8 cellular contexts compared by ENCODE assay signal in genomic region chr5:83473344-83474169, GRCh38. TPM values are rescaled to one million over a fixed set of nuclear protein-coding genes. Genes with fewer than 3 reads are reported as not detected.
DNase-seq lines count a peak whose midpoint lies in the region; ATAC-seq and TF ChIP-seq lines count a peak whose summit lies in the region.

No MANE protein-coding gene starts in this region.

- H3K27me3 ChIP-seq in tibial artery: no peaks in the 10 kb centered on the region

- intact Hi-C loops in activated T-helper 2 cell treated with anti-CD3 and anti-CD28 coated beads, Interferon-gamma antibody, Interleukin-2, Interleukin-4, amounts not matched to agents 10 μg/mL and 5 μg/mL and 100 μg/mL, durations not matched to agents 14 hours and 24 hours and 36 hours (cut with micrococcal nuclease): loop anchor here (5.0 to 10.0 kb wide), 3 partner anchors 241 to 1116 kb away; partner anchors contain the start of genes TMEM167A and XRCC4
- intact Hi-C loops in tibial artery (cut with DNase I; ENCODE audit: low total_unique reads): loop anchor here (5.0 to 10.0 kb wide), 4 partner anchors 396 to 1159 kb away; partner anchors contain the start of genes TMEM167A and XRCC4

- H3K9me3 ChIP-seq in tibial artery: no peaks in the 10 kb centered on the region

- TF ChIP-seq CTCF in foreskin fibroblast (IDR thresholded peaks at IDR 0.05; ENCODE audit: low read depth, low read length) (peak; percentile 92), tibial artery (IDR thresholded peaks at IDR 0.05) (peak; percentile 86 to 92)

- H3K9me3 Mint-ChIP-seq in activated T-helper 2 cell treated with anti-CD3 and anti-CD28 coated beads, Interferon-gamma antibody, Interleukin-2, Interleukin-4, amounts not matched to agents 10 μg/mL and 5 μg/mL and 100 μg/mL, durations not matched to agents 14 hours and 24 hours and 36 hours: no peaks in the 10 kb centered on the region
- peaks cover 0 to 3% (median 0%) of the 10 kb centered on the region in 9 donors for H3K9me3 Mint-ChIP-seq in naive thymus-derived CD8-positive, alpha-beta T cell

- H3K36me3 Mint-ChIP-seq in activated T-helper 2 cell treated with anti-CD3 and anti-CD28 coated beads, Interferon-gamma antibody, Interleukin-2, Interleukin-4, amounts not matched to agents 10 μg/mL and 5 μg/mL and 100 μg/mL, durations not matched to agents 14 hours and 24 hours and 36 hours (ENCODE audit: low read depth): no peaks in the 10 kb centered on the region
- peaks cover 0 to 8% (median 5%) of the 10 kb centered on the region in 3 donors for H3K36me3 Mint-ChIP-seq in naive thymus-derived CD8-positive, alpha-beta T cell

- H3K4me3 Mint-ChIP-seq in activated T-helper 2 cell treated with anti-CD3 and anti-CD28 coated beads, Interferon-gamma antibody, Interleukin-2, Interleukin-4, amounts not matched to agents 10 μg/mL and 5 μg/mL and 100 μg/mL, durations not matched to agents 14 hours and 24 hours and 36 hours (ENCODE audit: low read depth): peak overlapping the region; percentile 82
- H3K4me3 Mint-ChIP-seq in naive thymus-derived CD8-positive, alpha-beta T cell: peak overlapping the region; percentile 72 to 88 (median 83)

- H3K27ac ChIP-seq in tibial artery: peak overlapping the region; percentile 79 to 86

- H3K36me3 ChIP-seq in tibial artery: no peaks in the 10 kb centered on the region

- peak overlapping the region; percentile 61 to 83 for H3K4me3 ChIP-seq in foreskin fibroblast (ENCODE audit: low read depth in 1 of 2, low read length in 2 of 2)
- H3K4me3 ChIP-seq in tibial artery: peak overlapping the region; percentile 60 to 77

- ATAC-seq in GM19467 (IDR thresholded peaks at IDR 0.05; ENCODE audit: unreplicated experiment) (peak; percentile 56), HG03558 (IDR thresholded peaks at IDR 0.05; ENCODE audit: extremely low read depth, unreplicated experiment) (peak; percentile 38)
- peak; percentile 33 to 59 for ATAC-seq in naive thymus-derived CD8-positive, alpha-beta T cell

- POLR2A ChIA-PET in naive thymus-derived CD8-positive, alpha-beta T cell (lab: Charles Lee): no interaction called here

- DNase-seq in D341Med (ENCODE audit: low spot score) (peak; percentile 85), NOMO-1 (lab: John Stamatoyannopoulos, UW; ENCODE audit: unreplicated experiment in 2 of 2) (peak; percentile 86 to 95), foreskin fibroblast (peak; percentile 97 to 99), tibial artery (peak; percentile 97 to 98)
- DNase-seq in activated T-helper 2 cell treated with anti-CD3 and anti-CD28 coated beads, Interferon-gamma antibody, Interleukin-2, Interleukin-4, amounts not matched to agents 10 μg/mL and 5 μg/mL and 100 μg/mL, durations not matched to agents 14 hours and 24 hours and 36 hours (ENCODE audit: low spot score): peak; percentile 38
- DNase-seq in naive thymus-derived CD8-positive, alpha-beta T cell: peak in 7 of 10 donors; percentile 7 to 54 (median 32)

- peaks cover 0 to 36% (median 16%) of the 10 kb centered on the region in 4 donors for H3K4me1 ChIP-seq in tibial artery

- H3K27ac Mint-ChIP-seq in activated T-helper 2 cell treated with anti-CD3 and anti-CD28 coated beads, Interferon-gamma antibody, Interleukin-2, Interleukin-4, amounts not matched to agents 10 μg/mL and 5 μg/mL and 100 μg/mL, durations not matched to agents 14 hours and 24 hours and 36 hours: no peak overlapping the region
- H3K27ac Mint-ChIP-seq in naive thymus-derived CD8-positive, alpha-beta T cell: peak overlapping the region in 3 of 10 donors; percentile 35 to 84 (median 38)

- peaks cover 79% of the 10 kb centered on the region for H3K27me3 Mint-ChIP-seq in activated T-helper 2 cell treated with anti-CD3 and anti-CD28 coated beads, Interferon-gamma antibody, Interleukin-2, Interleukin-4, amounts not matched to agents 10 μg/mL and 5 μg/mL and 100 μg/mL, durations not matched to agents 14 hours and 24 hours and 36 hours (ENCODE audit: low read depth)
- H3K27me3 Mint-ChIP-seq in naive thymus-derived CD8-positive, alpha-beta T cell: peaks cover 50 to 93% (median 63%) of the 10 kb centered on the region in 5 donors

- H3K4me1 Mint-ChIP-seq in activated T-helper 2 cell treated with anti-CD3 and anti-CD28 coated beads, Interferon-gamma antibody, Interleukin-2, Interleukin-4, amounts not matched to agents 10 μg/mL and 5 μg/mL and 100 μg/mL, durations not matched to agents 14 hours and 24 hours and 36 hours (ENCODE audit: low read depth): peaks cover 20% of the 10 kb centered on the region
- peaks cover 15 to 40% (median 33%) of the 10 kb centered on the region in 4 donors for H3K4me1 Mint-ChIP-seq in naive thymus-derived CD8-positive, alpha-beta T cell

RNA-seq across cellular contexts. Expression of gene VCAN, which starts 2.0 kb away (rescaled TPM):
- not detected in 2 replicates for total RNA-seq in activated T-helper 2 cell treated with anti-CD3 and anti-CD28 coated beads, Interferon-gamma antibody, Interleukin-2, Interleukin-4, amounts not matched to agents 10 μg/mL and 5 μg/mL and 100 μg/mL, durations not matched to agents 14 hours and 24 hours and 36 hours
- under 1 TPM; 0.39 to 0.55 TPM for total RNA-seq in naive thymus-derived CD8-positive, alpha-beta T cell
- under 1 TPM; 0.19 to 0.57 (median 0.28) TPM for polyA plus RNA-seq in naive thymus-derived CD8-positive, alpha-beta T cell

Comparison
In these comparisons a context has a peak if more than half of its experiments do, and no peak if none do; other contexts are left out.
1. Peak in every context shown above with its lines: DNase-seq, ATAC-seq, H3K4me3 ChIP-seq and H3K27ac ChIP-seq.
2. DNase-seq: peak in every context shown above with its lines; median percentile 98 in foreskin fibroblast; 98 in tibial artery; 90 in NOMO-1; 85 in D341Med; 38 in activated T-helper 2 cell treated with anti-CD3 and anti-CD28 coated beads, Interferon-gamma antibody, Interleukin-2, Interleukin-4, amounts not matched to agents 10 μg/mL and 5 μg/mL and 100 μg/mL, durations not matched to agents 14 hours and 24 hours and 36 hours; 32 in naive thymus-derived CD8-positive, alpha-beta T cell.